ENCODE assay signal across 14 cellular contexts in genomic region chr1:208587110-208587509, GRCh38.
A peak's percentile ranks its signal among the peaks of the same experiment; 100 is the strongest.
DNase-seq lines count a peak whose midpoint lies in the region; ATAC-seq and TF ChIP-seq lines count a peak whose summit lies in the region.
"Had no signal": no experiment of that assay in that cellular context is flagged by ENCODE, and none has a peak within 500 bp of the region (broad histone marks: within the 10 kb centered on the region; RNA-seq: fewer than 3 reads in every experiment).

No MANE protein-coding gene starts in this region.

- no peak for TF ChIP-seq POLR2A in right lobe of liver (IDR thresholded peaks at IDR 0.05)

- H3K4me1 Mint-ChIP-seq in immature natural killer cell, result no peaks in the 10 kb centered on the region

- no peak for TF ChIP-seq CTCF in right lobe of liver (IDR thresholded peaks at IDR 0.05)

- ATAC-seq in GM18499 (IDR thresholded peaks at IDR 0.05; ENCODE audit: insufficient read depth, unreplicated experiment) (peak; percentile 98), GM19397 (IDR thresholded peaks at IDR 0.05; ENCODE audit: unreplicated experiment) (peak; percentile 78), HG02759 (IDR thresholded peaks at IDR 0.05; ENCODE audit: unreplicated experiment) (peak; percentile 96), HG03432 (IDR thresholded peaks at IDR 0.05; ENCODE audit: unreplicated experiment) (peak; percentile 95), right lobe of liver (no peak)
- ATAC-seq: foreskin keratinocyte, upper lobe of right lung had no signal

- H3K9me3 ChIP-seq in right lobe of liver, result no peaks in the 10 kb centered on the region
- H3K9me3 ChIP-seq: upper lobe of right lung had no signal

- H3K27me3 ChIP-seq in right lobe of liver, result no peaks in the 10 kb centered on the region
- H3K27me3 ChIP-seq: upper lobe of right lung had no signal

- no peaks in the 10 kb centered on the region for H3K27me3 Mint-ChIP-seq in immature natural killer cell (ENCODE audit: low read depth in 3 of 3)

- H3K36me3 Mint-ChIP-seq in immature natural killer cell, result no peaks in the 10 kb centered on the region
- H3K36me3 Mint-ChIP-seq: naive B cell had no signal

- 71% methylated on average over 2 of the region's 2 CpGs for WGBS in right lobe of liver (ENCODE audit: insufficient coverage, low coverage, low lambda C conversion rate, missing lambda C conversion rate)

- H3K4me3 Mint-ChIP-seq in immature natural killer cell, result no peak overlapping the region
- H3K4me3 Mint-ChIP-seq: naive B cell had no signal

- H3K27ac ChIP-seq in right lobe of liver, result no peak overlapping the region
- H3K27ac ChIP-seq: foreskin keratinocyte, upper lobe of right lung had no signal

- H3K36me3 ChIP-seq in right lobe of liver, result no peaks in the 10 kb centered on the region
- H3K36me3 ChIP-seq: upper lobe of right lung had no signal

- no peak for DNase-seq in immature natural killer cell
- DNase-seq in right lobe of liver, result no peak
- DNase-seq in posterior cingulate gyrus, result no peak
- no peak for DNase-seq in kidney glomerular epithelial cell (lab: John Stamatoyannopoulos, UW)
- DNase-seq: DMS79 treated with DMSO at 0.1 percent for 48 hours, foreskin keratinocyte, naive B cell, NCI-H1930, T-helper 9 cell, upper lobe of right lung had no signal

- H3K27ac Mint-ChIP-seq in immature natural killer cell, result no peak overlapping the region
- H3K27ac Mint-ChIP-seq: naive B cell had no signal

- H3K4me1 ChIP-seq in right lobe of liver, result no peaks in the 10 kb centered on the region
- H3K4me1 ChIP-seq: foreskin keratinocyte, upper lobe of right lung had no signal

- intact Hi-C loops in right lobe of liver (cut with DNase I) (no loop called here), posterior cingulate gyrus (cut with DNase I) (no loop called here)

- peaks cover 0 to 4% (median 0%) of the 10 kb centered on the region in 6 donors for H3K9me3 Mint-ChIP-seq in immature natural killer cell
- H3K9me3 Mint-ChIP-seq: naive B cell had no signal

- no peak overlapping the region for H3K4me3 ChIP-seq in right lobe of liver
- H3K4me3 ChIP-seq: upper lobe of right lung had no signal

Comparison
In these comparisons a context has a peak if more than half of its experiments do, and no peak if none do; other contexts are left out.
1. ATAC-seq: peak in GM18499 (single experiment), GM19397 (single experiment), HG02759 (single experiment) and HG03432 (single experiment); none in right lobe of liver (0 of 4).